In genomic region chr10:95798307-95798850, GRCh38 we compare ENCODE assay signal across 17 cellular contexts. TPM values are rescaled to one million over a fixed set of nuclear protein-coding genes. Genes with fewer than 3 reads are reported as not detected.
DNase-seq lines count a peak whose midpoint lies in the region; ATAC-seq and TF ChIP-seq lines count a peak whose summit lies in the region.
"Had no signal": no experiment of that assay in that cellular context is flagged by ENCODE, and none has a peak within 500 bp of the region (broad histone marks: within the 10 kb centered on the region; RNA-seq: fewer than 3 reads in every experiment).

No MANE protein-coding gene starts in this region.

- no peaks in the 10 kb centered on the region for H3K27me3 Mint-ChIP-seq in T-helper 1 cell treated with Interleukin-12 subunit alpha and Interleukin-12 subunit beta and Interleukin-4 antibody, amounts not matched to agents 30 μg/mL and 1 μg/mL, for 36 hours (ENCODE audit: low read depth)
- H3K27me3 Mint-ChIP-seq in CD4-positive, alpha-beta T cell = no peaks in the 10 kb centered on the region

- CTCF ChIA-PET in CD4-positive, alpha-beta T cell (lab: Charles Lee) = no interaction called here

- H3K9me3 ChIP-seq in neutrophil (no peaks in the 10 kb centered on the region), tibial artery (no peaks in the 10 kb centered on the region)
- H3K9me3 ChIP-seq in CD4-positive, alpha-beta T cell (ENCODE audit: control insufficient read depth, low read length) = no peaks in the 10 kb centered on the region

- no peaks in the 10 kb centered on the region for H3K36me3 ChIP-seq in neutrophil
- no peaks in the 10 kb centered on the region for H3K36me3 ChIP-seq in tibial artery

- intact Hi-C loops in tibial artery (cut with DNase I; ENCODE audit: low total_unique reads) (no loop called here), posterior vena cava (cut with DNase I) (no loop called here)
- intact Hi-C loops in CD4-positive, alpha-beta T cell (cut with DNase I, micrococcal nuclease) = no loop called here

- peaks cover 42% of the 10 kb centered on the region for H3K36me3 Mint-ChIP-seq in T-helper 1 cell treated with Interleukin-12 subunit alpha and Interleukin-12 subunit beta and Interleukin-4 antibody, amounts not matched to agents 30 μg/mL and 1 μg/mL, for 36 hours (ENCODE audit: low read depth)
- H3K36me3 Mint-ChIP-seq in CD4-positive, alpha-beta T cell (ENCODE audit: low read depth) = no peaks in the 10 kb centered on the region

- ATAC-seq in CD4-positive, alpha-beta T cell (ENCODE audit: poor library complexity) = no peak

- peaks cover 47% of the 10 kb centered on the region for H3K4me1 Mint-ChIP-seq in T-helper 1 cell treated with Interleukin-12 subunit alpha and Interleukin-12 subunit beta and Interleukin-4 antibody, amounts not matched to agents 30 μg/mL and 1 μg/mL, for 36 hours (ENCODE audit: low read depth)
- H3K4me1 Mint-ChIP-seq in CD4-positive, alpha-beta T cell (ENCODE audit: low read depth) = no peaks in the 10 kb centered on the region

- POLR2A ChIA-PET in CD4-positive, alpha-beta T cell (lab: Charles Lee) = no interaction called here

- H3K27me3 ChIP-seq in neutrophil = no peaks in the 10 kb centered on the region
- H3K27me3 ChIP-seq in tibial artery = no peaks in the 10 kb centered on the region
- no peaks in the 10 kb centered on the region for H3K27me3 ChIP-seq in CD4-positive, alpha-beta T cell (ENCODE audit: control insufficient read depth, insufficient read depth, low read length)

- H3K27ac ChIP-seq in coronary artery (peak overlapping the region; percentile 23 to 53), neutrophil (peak overlapping the region; percentile 29), tibial artery (peak overlapping the region; percentile 63 to 77)
- H3K27ac ChIP-seq in CD4-positive, alpha-beta T cell (ENCODE audit: low read depth, low read length) = no peak overlapping the region
- H3K27ac ChIP-seq: 22Rv1, C4-2B, RWPE1 had no signal

- DNase-seq in T-helper 1 cell (no peak), coronary artery (ENCODE audit: low spot score) (no peak), tibial artery (no peak), posterior vena cava (ENCODE audit: low spot score) (no peak), GF-D8 (lab: John Stamatoyannopoulos, UW) (no peak)
- DNase-seq in CD4-positive, alpha-beta T cell = no peak
- DNase-seq: DMS53, HCEC 1CT, NCI-H1436, NCI-H2029 treated with DMSO at 0.1 percent for 48 hours, NCI-H524 treated with DMSO at 0.1 percent for 48 hours had no signal

- peaks cover 32% of the 10 kb centered on the region for H3K9me3 Mint-ChIP-seq in T-helper 1 cell treated with Interleukin-12 subunit alpha and Interleukin-12 subunit beta and Interleukin-4 antibody, amounts not matched to agents 30 μg/mL and 1 μg/mL, for 36 hours
- peaks cover 3% of the 10 kb centered on the region for H3K9me3 Mint-ChIP-seq in CD4-positive, alpha-beta T cell

- TF ChIP-seq CTCF in coronary artery (IDR thresholded peaks at IDR 0.05) (no peak), neutrophil (IDR thresholded peaks at IDR 0.05) (no peak), tibial artery (IDR thresholded peaks at IDR 0.05) (no peak)
- TF ChIP-seq CTCF in CD4-positive, alpha-beta T cell (IDR thresholded peaks at IDR 0.05) = no peak

- H3K4me3 Mint-ChIP-seq in T-helper 1 cell treated with Interleukin-12 subunit alpha and Interleukin-12 subunit beta and Interleukin-4 antibody, amounts not matched to agents 30 μg/mL and 1 μg/mL, for 36 hours = peak overlapping the region; percentile 11
- no peak overlapping the region for H3K4me3 Mint-ChIP-seq in CD4-positive, alpha-beta T cell

- H3K27ac Mint-ChIP-seq in T-helper 1 cell treated with Interleukin-12 subunit alpha and Interleukin-12 subunit beta and Interleukin-4 antibody, amounts not matched to agents 30 μg/mL and 1 μg/mL, for 36 hours = peak overlapping the region; percentile 11
- H3K27ac Mint-ChIP-seq in CD4-positive, alpha-beta T cell = no peak overlapping the region

- H3K4me3 ChIP-seq in coronary artery (no peak overlapping the region), neutrophil (ENCODE audit: low read depth in 1 of 2, low read length in 1 of 2) (no peak overlapping the region), tibial artery (no peak overlapping the region)

- H3K4me1 ChIP-seq in neutrophil (ENCODE audit: control insufficient read depth in 1 of 2, insufficient read depth in 1 of 2, low read depth in 1 of 2, low read length in 1 of 2) (peaks cover 46 to 51% of the 10 kb centered on the region in 2 experiments), tibial artery (peaks cover 0 to 54% (median 26%) of the 10 kb centered on the region in 4 donors)

RNA-seq across cellular contexts. Expression of gene ENTPD1, which starts 42.4 kb away (rescaled TPM):
- total RNA-seq in posterior vena cava = 10 to 100 TPM; 62.5 to 92.9 TPM
- under 1 TPM; 0.64 to 0.82 TPM for total RNA-seq in CD4-positive, alpha-beta T cell
- total RNA-seq: HT1080 had no signal

Comparison
In these comparisons a context has a peak if more than half of its experiments do, and no peak if none do; other contexts are left out.
1. RNA of gene ENTPD1, which starts 42.4 kb away (total RNA-seq): 62.5 to 92.9 TPM in posterior vena cava; 0.64 to 0.82 TPM in CD4-positive, alpha-beta T cell; every median in the first group is over 10 times any median in the second.